Comparison of ENCODE assay signal across 16 cellular contexts in the genomic region with DNA sequence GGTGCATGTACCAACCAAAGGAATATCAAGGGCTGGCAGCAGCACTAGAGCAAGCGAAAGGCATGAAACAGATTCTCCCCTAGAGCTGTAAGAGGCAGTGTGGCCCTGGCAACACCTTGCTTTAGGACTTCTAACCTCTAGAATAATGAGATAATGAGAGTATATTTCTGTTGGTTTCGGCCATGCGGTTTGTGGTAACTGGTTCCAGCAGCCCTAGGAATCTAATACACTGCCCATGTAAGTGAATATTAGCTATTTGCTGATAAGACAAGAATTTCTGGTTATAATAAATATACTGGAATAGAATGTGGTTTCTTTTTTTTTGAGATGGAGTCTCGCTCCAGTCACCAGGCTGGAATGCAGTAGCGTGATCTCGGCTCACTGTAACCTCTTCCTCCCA.
DNase-seq lines count a peak whose midpoint lies in the region; ATAC-seq and TF ChIP-seq lines count a peak whose summit lies in the region.
"Had no signal": no experiment of that assay in that cellular context is flagged by ENCODE, and none has a peak within 500 bp of the region (broad histone marks: within the 10 kb centered on the region; RNA-seq: fewer than 3 reads in every experiment).

No MANE protein-coding gene starts in this region.

- DNase-seq in Daoy (ENCODE audit: low read depth): peak; percentile 77
- peak; percentile 6 for DNase-seq in PC-3
- peak; percentile 90 for DNase-seq in choroid plexus epithelial cell (ENCODE audit: low read depth)
- DNase-seq in osteoblast (ENCODE audit: insufficient read length, low spot score, missing footprints): peak; percentile 79
- no peak for DNase-seq in posterior vena cava (ENCODE audit: low spot score)
- DNase-seq in hippocampal formation (lab: John Stamatoyannopoulos, UW): no peak
- no peak for DNase-seq in retina
- DNase-seq: activated naive CD4-positive, alpha-beta T cell treated with Interleukin-2 at 50 U/mL for 16 hours; DMS153; NCI-H187 treated with DMSO at 0.1 percent for 48 hours; NCI-H524 treated with DMSO at 0.1 percent for 48 hours; stimulated activated CD4-positive, alpha-beta T cell treated with anti-CD3 and anti-CD28 coated beads, Interleukin-12 subunit alpha, Interleukin-12 subunit beta, amount 100 ng/mL, for 4 hours had no signal

- intact Hi-C loops in PC-3 (cut with micrococcal nuclease) (no loop called here), posterior vena cava (cut with DNase I) (no loop called here)

- H3F3A ChIP-seq in PC-3 (ENCODE audit: low read length, unreplicated experiment): no peaks in the 10 kb centered on the region

- peak overlapping the region; percentile 7; the same call in 1 of the 2 replicates for H3K9ac ChIP-seq in PC-3 (ENCODE audit: low read length)

- no peaks in the 10 kb centered on the region for H3K9me3 ChIP-seq in PC-3 (ENCODE audit: low read length)
- H3K9me3 ChIP-seq in osteoblast (ENCODE audit: low read depth, low read length): no peaks in the 10 kb centered on the region
- H3K9me3 ChIP-seq: neutrophil had no signal

- no TSS peak for BruUV-seq in PC-3 (replicated peaks; lab: Mats Ljungman, UMichigan)

- POLR2A ChIA-PET in PC-3 (lab: Charles Lee; ENCODE audit: unreplicated experiment): no interaction called here

- H3K4me2 ChIP-seq in PC-3 (ENCODE audit: low read length) (no peak overlapping the region), osteoblast (ENCODE audit: insufficient read depth, low read length) (peak overlapping the region; percentile 34)

- ATAC-seq in PC-3: no peak
- ATAC-seq in GM21515 (IDR thresholded peaks at IDR 0.05; ENCODE audit: unreplicated experiment): no peak

- H2AFZ ChIP-seq in PC-3 (ENCODE audit: low read length): no peak overlapping the region
- H2AFZ ChIP-seq in osteoblast (ENCODE audit: low read length): no peak overlapping the region
- H2AFZ ChIP-seq: PC-9 had no signal

- H4K20me1 ChIP-seq in PC-3 (ENCODE audit: low read length): no peaks in the 10 kb centered on the region
- H4K20me1 ChIP-seq in osteoblast (ENCODE audit: insufficient read depth, low read length): peaks cover 3% of the 10 kb centered on the region

- CTCF ChIA-PET in PC-3 (lab: Charles Lee): no interaction called here

- H3K27me3 ChIP-seq in PC-3 (ENCODE audit: low read length) (no peaks in the 10 kb centered on the region), osteoblast (ENCODE audit: insufficient read depth, low read length) (no peaks in the 10 kb centered on the region)
- H3K27me3 ChIP-seq: neutrophil had no signal

- H3K79me2 ChIP-seq in PC-3 (ENCODE audit: low read length) (no peaks in the 10 kb centered on the region), osteoblast (ENCODE audit: insufficient read depth, low read length) (peaks cover 2% of the 10 kb centered on the region)

- H3K36me3 ChIP-seq in PC-3 (ENCODE audit: low read depth, low read length): 0 out of 2 replicates have a peak, but pooled peaks cover 3% of the 10 kb centered on the region
- H3K36me3 ChIP-seq in osteoblast (ENCODE audit: insufficient read depth, low read length): no peaks in the 10 kb centered on the region
- H3K36me3 ChIP-seq: neutrophil had no signal

- H3K27ac ChIP-seq in PC-3 (ENCODE audit: low read length) (peak overlapping the region; percentile 80), osteoblast (ENCODE audit: low read depth, low read length) (peak overlapping the region; percentile 83)

- H3K4me3 ChIP-seq in PC-3 (ENCODE audit: low read length): no peak overlapping the region
- no peak overlapping the region for H3K4me3 ChIP-seq in choroid plexus epithelial cell (ENCODE audit: low read depth, low read length)
- H3K4me3 ChIP-seq in osteoblast (ENCODE audit: insufficient read depth, low read length): no peak overlapping the region
- H3K4me3 ChIP-seq: coronary artery, PC-9 had no signal

- H3K9me2 ChIP-seq in PC-3 (replicated peaks; ENCODE audit: low read length): no peaks in the 10 kb centered on the region

- H3K4me1 ChIP-seq in PC-3 (ENCODE audit: insufficient read depth, low read length): peaks cover 45% of the 10 kb centered on the region
- peaks cover 29% of the 10 kb centered on the region for H3K4me1 ChIP-seq in osteoblast (ENCODE audit: insufficient read depth, low read length)

- TF ChIP-seq CTCF in PC-3 (conservative IDR thresholded peaks at IDR 0.05; ENCODE audit: low read depth, low read length) (no peak), choroid plexus epithelial cell (conservative IDR thresholded peaks at IDR 0.05; ENCODE audit: low read depth, low read length) (no peak), osteoblast (IDR thresholded peaks at IDR 0.05; ENCODE audit: extremely low read depth, low read depth, low read length) (no peak)

Comparison
In these comparisons a context has a peak if more than half of its experiments do, and no peak if none do; other contexts are left out.
1. DNase-seq: peak in Daoy (single experiment), PC-3 (single experiment), choroid plexus epithelial cell (single experiment) and osteoblast (single experiment); none in posterior vena cava (single experiment), hippocampal formation (0 of 2) and retina (single experiment).